Comparison of ENCODE assay signal across 9 cellular contexts in the genomic region with DNA sequence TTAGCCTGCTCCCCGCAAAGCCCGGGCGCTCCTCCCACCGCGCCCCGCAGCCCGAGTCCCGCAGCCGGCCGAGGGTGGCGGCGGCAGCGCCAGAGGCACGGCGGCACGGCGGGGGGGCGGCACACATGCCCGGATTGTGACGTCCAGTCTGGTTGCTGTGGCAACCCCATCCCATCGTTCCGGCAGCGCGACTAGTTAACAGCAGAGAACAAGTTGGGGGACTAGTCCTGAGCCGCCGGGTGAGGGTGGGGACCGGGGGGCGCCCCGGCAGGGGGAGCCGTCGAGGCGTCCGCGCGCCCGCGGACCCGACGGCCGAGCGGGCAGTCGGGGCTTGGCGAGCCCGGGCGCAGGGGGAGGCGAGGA. TPM values are rescaled to one million over a fixed set of nuclear protein-coding genes. Genes with fewer than 3 reads are reported as not detected.
DNase-seq lines count a peak whose midpoint lies in the region; ATAC-seq and TF ChIP-seq lines count a peak whose summit lies in the region.
"Had no signal": no experiment of that assay in that cellular context is flagged by ENCODE, and none has a peak within 500 bp of the region (broad histone marks: within the 10 kb centered on the region; RNA-seq: fewer than 3 reads in every experiment).

A gene (minus strand): TSS at position 107 of the 363 bp plus-strand sequence. CDS start 298 bp downstream, outside the sequence.

- CTCF ChIA-PET in CD4-positive, alpha-beta T cell (lab: Charles Lee): no interaction called here

- no peak within 1 kb of the TSS for H3K27ac Mint-ChIP-seq in CD4-positive, alpha-beta T cell
- no peak within 1 kb of the TSS for H3K27ac Mint-ChIP-seq in nephron

- H3K4me3 Mint-ChIP-seq in CD4-positive, alpha-beta T cell: peak within 1 kb of the TSS; percentile 73
- H3K4me3 Mint-ChIP-seq in nephron: peak within 1 kb of the TSS; percentile 62 to 74 (median 73)

- H3K36me3 ChIP-seq in H7 (replicated peaks; ENCODE audit: control insufficient read depth, insufficient read depth, low read length): no peaks in the 10 kb centered on the region; the same call in 1 of the 2 replicates

- no peaks in the 10 kb centered on the region for H3K9me3 Mint-ChIP-seq in CD4-positive, alpha-beta T cell
- no peaks in the 10 kb centered on the region for H3K9me3 Mint-ChIP-seq in nephron

- POLR2A ChIA-PET in CD4-positive, alpha-beta T cell (lab: Charles Lee): no interaction called here

- peaks cover 23% of the 10 kb centered on the region for H3K4me1 Mint-ChIP-seq in CD4-positive, alpha-beta T cell (ENCODE audit: low read depth)
- peaks cover 28% of the 10 kb centered on the region for H3K4me1 Mint-ChIP-seq in nephron

- H3K9me3 ChIP-seq in CD4-positive, alpha-beta T cell (ENCODE audit: control insufficient read depth, low read length): no peaks in the 10 kb centered on the region
- H3K9me3 ChIP-seq: adrenal gland had no signal

- H3K36me3 Mint-ChIP-seq in CD4-positive, alpha-beta T cell (ENCODE audit: low read depth): peaks cover 11% of the 10 kb centered on the region
- peaks cover 18% of the 10 kb centered on the region for H3K36me3 Mint-ChIP-seq in nephron (ENCODE audit: low read depth)

- ATAC-seq in CD4-positive, alpha-beta T cell (ENCODE audit: poor library complexity): no peak
- ATAC-seq in HG02588 (IDR thresholded peaks at IDR 0.05; ENCODE audit: unreplicated experiment): no peak

- no peak within 1 kb of the TSS for H3K27ac ChIP-seq in CD4-positive, alpha-beta T cell (ENCODE audit: low read depth, low read length)
- H3K27ac ChIP-seq in angular gyrus (ENCODE audit: low read depth, low read length): peak within 1 kb of the TSS; percentile 22

- TF ChIP-seq CTCF in CD4-positive, alpha-beta T cell (IDR thresholded peaks at IDR 0.05): no peak
- peak in 1 of 3 experiments; percentile 7 for TF ChIP-seq CTCF in nephron (IDR thresholded peaks at IDR 0.05; ENCODE audit: unreplicated experiment in 3 of 3)

- DNase-seq in CD4-positive, alpha-beta T cell: peak in 1 of 10 experiments; percentile 21
- DNase-seq in H7 (peak; percentile 94), putamen (ENCODE audit: low spot score) (no peak), NCI-H128 (lab: John Stamatoyannopoulos, UW; ENCODE audit: unreplicated experiment) (no peak), ureter (ENCODE audit: low spot score) (no peak)

- intact Hi-C loops in CD4-positive, alpha-beta T cell (cut with DNase I, micrococcal nuclease): no loop called here

- peaks cover 57% of the 10 kb centered on the region for H3K27me3 ChIP-seq in CD4-positive, alpha-beta T cell (ENCODE audit: control insufficient read depth, insufficient read depth, low read length)
- H3K27me3 ChIP-seq in H7 (ENCODE audit: control insufficient read depth, insufficient read depth, low read length): peaks cover 50% of the 10 kb centered on the region

- peak within 1 kb of the TSS; percentile 44 for H3K4me3 ChIP-seq in H7 (ENCODE audit: insufficient read depth, low read depth, low read length)

- H3K27me3 Mint-ChIP-seq in CD4-positive, alpha-beta T cell: peaks cover 40% of the 10 kb centered on the region
- peaks cover 42% of the 10 kb centered on the region for H3K27me3 Mint-ChIP-seq in nephron (ENCODE audit: low read depth)

RNA-seq across cellular contexts. Expression of the gene that starts here (rescaled TPM):
- total RNA-seq in CD4-positive, alpha-beta T cell: under 1 TPM; 0.25 to 0.34 TPM
- 0.78 and 0.83 TPM in 2 replicates for total RNA-seq in H7 (2014; rRNA removed; shearing (Covaris generic))
- total RNA-seq in ureter: 0.83 TPM

Comparison
In these comparisons a context has a peak if more than half of its experiments do, and no peak if none do; other contexts are left out.
1. Peak in DNase-seq and H3K4me3 ChIP-seq in H7; RNA of the gene not detected or under 1 TPM.